In the genomic region with DNA sequence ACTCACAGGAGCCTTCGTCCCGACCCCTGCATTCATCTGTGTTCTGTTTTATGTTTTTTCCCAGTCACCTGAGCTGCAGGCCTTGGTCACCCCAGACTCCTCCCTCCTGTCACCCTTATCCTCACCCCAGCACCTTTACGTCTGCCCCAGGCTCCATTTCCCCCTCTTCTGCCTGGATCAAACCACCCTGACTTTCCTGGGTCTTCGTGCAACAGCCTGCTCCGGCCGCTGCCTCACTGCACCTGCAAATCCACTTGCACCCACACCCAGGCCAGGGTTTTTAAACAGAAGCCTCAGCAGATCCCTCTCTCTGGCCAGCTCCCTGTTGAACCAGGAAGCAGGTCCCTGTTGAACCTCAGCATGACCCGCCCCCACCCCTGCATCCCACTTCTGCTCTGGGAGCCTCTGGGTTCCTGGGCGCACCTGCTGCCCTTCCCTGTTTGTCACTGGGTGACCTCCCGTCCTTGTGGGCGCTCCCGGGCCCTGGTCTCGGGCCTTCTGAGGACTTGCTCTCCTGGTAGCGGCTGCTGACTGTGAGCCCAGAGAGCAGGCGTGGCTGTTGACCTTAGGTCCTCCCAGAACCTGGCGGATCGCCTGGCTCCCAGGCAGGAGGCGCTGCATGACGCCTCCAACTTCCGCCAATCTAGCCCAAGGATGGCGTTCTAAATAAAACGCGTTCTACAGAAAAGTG, we compare ENCODE assay signal across 1 cellular context.
TF ChIP-seq lines count a peak whose summit lies in the region.

No MANE protein-coding gene starts in this region.

TF ChIP-seq in HepG2, 621 proteins besides CTCF, POLR2A, EP300 and RAD21 (continues in another document):
- peak; percentile 65; the same call in 1 of the 2 replicates for TF ChIP-seq ZNF788 (CRISPR knock-in tag; IDR thresholded peaks at IDR 0.05; ENCODE audit: borderline replicate concordance)
- TF ChIP-seq MEF2D (CRISPR knock-in tag; IDR thresholded peaks at IDR 0.05) = 0 out of 2 replicates have a peak, but pooled peaks have one; percentile 15
- TF ChIP-seq POLR2G (IDR thresholded peaks at IDR 0.05; ENCODE audit: low read depth, low read length) = peak; percentile 77
- no peak for TF ChIP-seq PCBP2 (optimal IDR thresholded peaks at IDR 0.05; ENCODE audit: low read depth, low read length, poor library complexity, severe bottlenecking)
- TF ChIP-seq, protein P1, sequence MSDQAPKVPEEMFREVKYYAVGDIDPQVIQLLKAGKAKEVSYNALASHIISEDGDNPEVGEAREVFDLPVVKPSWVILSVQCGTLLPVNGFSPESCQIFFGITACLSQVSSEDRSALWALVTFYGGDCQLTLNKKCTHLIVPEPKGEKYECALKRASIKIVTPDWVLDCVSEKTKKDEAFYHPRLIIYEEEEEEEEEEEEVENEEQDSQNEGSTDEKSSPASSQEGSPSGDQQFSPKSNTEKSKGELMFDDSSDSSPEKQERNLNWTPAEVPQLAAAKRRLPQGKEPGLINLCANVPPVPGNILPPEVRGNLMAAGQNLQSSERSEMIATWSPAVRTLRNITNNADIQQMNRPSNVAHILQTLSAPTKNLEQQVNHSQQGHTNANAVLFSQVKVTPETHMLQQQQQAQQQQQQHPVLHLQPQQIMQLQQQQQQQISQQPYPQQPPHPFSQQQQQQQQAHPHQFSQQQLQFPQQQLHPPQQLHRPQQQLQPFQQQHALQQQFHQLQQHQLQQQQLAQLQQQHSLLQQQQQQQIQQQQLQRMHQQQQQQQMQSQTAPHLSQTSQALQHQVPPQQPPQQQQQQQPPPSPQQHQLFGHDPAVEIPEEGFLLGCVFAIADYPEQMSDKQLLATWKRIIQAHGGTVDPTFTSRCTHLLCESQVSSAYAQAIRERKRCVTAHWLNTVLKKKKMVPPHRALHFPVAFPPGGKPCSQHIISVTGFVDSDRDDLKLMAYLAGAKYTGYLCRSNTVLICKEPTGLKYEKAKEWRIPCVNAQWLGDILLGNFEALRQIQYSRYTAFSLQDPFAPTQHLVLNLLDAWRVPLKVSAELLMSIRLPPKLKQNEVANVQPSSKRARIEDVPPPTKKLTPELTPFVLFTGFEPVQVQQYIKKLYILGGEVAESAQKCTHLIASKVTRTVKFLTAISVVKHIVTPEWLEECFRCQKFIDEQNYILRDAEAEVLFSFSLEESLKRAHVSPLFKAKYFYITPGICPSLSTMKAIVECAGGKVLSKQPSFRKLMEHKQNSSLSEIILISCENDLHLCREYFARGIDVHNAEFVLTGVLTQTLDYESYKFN (CRISPR knock-in tag; conservative IDR thresholded peaks at IDR 0.05) = 0 out of 2 replicates have a peak, but pooled peaks have one; percentile 25
- no peak for TF ChIP-seq DNMT3B (CRISPR knock-in tag; conservative IDR thresholded peaks at IDR 0.05)
- TF ChIP-seq DMAP1 (CRISPR knock-in tag; IDR thresholded peaks at IDR 0.05) = 0 out of 2 replicates have a peak, but pooled peaks have one; percentile 14
- TF ChIP-seq TP53 (CRISPR knock-in tag; conservative IDR thresholded peaks at IDR 0.05) = 0 out of 2 replicates have a peak, but pooled peaks have one; percentile 49
- no peak for TF ChIP-seq NR2F2 (IDR thresholded peaks at IDR 0.05; ENCODE audit: borderline replicate concordance, low read depth)
- no peak for TF ChIP-seq ZNF337 (CRISPR knock-in tag; IDR thresholded peaks at IDR 0.05; ENCODE audit: borderline replicate concordance, low read depth)
- peak; percentile 17 for TF ChIP-seq TEAD3 (CRISPR knock-in tag; optimal IDR thresholded peaks at IDR 0.05; ENCODE audit: borderline replicate concordance)
- TF ChIP-seq ZNF772 (CRISPR knock-in tag; IDR thresholded peaks at IDR 0.05) = 0 out of 2 replicates have a peak, but pooled peaks have one; percentile 44
- peak; percentile 33; the same call in 1 of the 2 replicates for TF ChIP-seq HNF4A (CRISPR knock-in tag; IDR thresholded peaks at IDR 0.05)
- TF ChIP-seq FOSL2 (CRISPR knock-in tag; IDR thresholded peaks at IDR 0.05) = 0 out of 2 replicates have a peak, but pooled peaks have one; percentile 10
- no peak for TF ChIP-seq ZKSCAN1 (IDR thresholded peaks at IDR 0.05; ENCODE audit: low read length)
- TF ChIP-seq, protein P2, sequence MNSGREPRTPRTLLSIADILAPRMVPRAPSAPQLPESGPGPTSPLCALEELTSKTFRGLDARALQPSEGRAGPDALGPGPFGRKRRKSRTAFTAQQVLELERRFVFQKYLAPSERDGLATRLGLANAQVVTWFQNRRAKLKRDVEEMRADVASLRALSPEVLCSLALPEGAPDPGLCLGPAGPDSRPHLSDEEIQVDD (CRISPR knock-in tag; IDR thresholded peaks at IDR 0.05; ENCODE audit: borderline replicate concordance) = no peak
- no peak for TF ChIP-seq ZMAT3 (CRISPR knock-in tag; conservative IDR thresholded peaks at IDR 0.05)
- peak; percentile 37; the same call in 1 of the 2 replicates for TF ChIP-seq ZNF768 (CRISPR knock-in tag; IDR thresholded peaks at IDR 0.05)
- 0 out of 2 replicates have a peak, but pooled peaks have one; percentile 15 for TF ChIP-seq PPARG (CRISPR knock-in tag; conservative IDR thresholded peaks at IDR 0.05)
- TF ChIP-seq, protein P3, sequence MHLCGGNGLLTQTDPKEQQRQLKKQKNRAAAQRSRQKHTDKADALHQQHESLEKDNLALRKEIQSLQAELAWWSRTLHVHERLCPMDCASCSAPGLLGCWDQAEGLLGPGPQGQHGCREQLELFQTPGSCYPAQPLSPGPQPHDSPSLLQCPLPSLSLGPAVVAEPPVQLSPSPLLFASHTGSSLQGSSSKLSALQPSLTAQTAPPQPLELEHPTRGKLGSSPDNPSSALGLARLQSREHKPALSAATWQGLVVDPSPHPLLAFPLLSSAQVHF (CRISPR knock-in tag; IDR thresholded peaks at IDR 0.05) = no peak
- TF ChIP-seq, protein P4, sequence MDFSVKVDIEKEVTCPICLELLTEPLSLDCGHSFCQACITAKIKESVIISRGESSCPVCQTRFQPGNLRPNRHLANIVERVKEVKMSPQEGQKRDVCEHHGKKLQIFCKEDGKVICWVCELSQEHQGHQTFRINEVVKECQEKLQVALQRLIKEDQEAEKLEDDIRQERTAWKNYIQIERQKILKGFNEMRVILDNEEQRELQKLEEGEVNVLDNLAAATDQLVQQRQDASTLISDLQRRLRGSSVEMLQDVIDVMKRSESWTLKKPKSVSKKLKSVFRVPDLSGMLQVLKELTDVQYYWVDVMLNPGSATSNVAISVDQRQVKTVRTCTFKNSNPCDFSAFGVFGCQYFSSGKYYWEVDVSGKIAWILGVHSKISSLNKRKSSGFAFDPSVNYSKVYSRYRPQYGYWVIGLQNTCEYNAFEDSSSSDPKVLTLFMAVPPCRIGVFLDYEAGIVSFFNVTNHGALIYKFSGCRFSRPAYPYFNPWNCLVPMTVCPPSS (IDR thresholded peaks at IDR 0.05) = no peak
- 0 out of 2 replicates have a peak, but pooled peaks have one; percentile 29 for TF ChIP-seq BCL6 (CRISPR knock-in tag; IDR thresholded peaks at IDR 0.05)
- 0 out of 2 replicates have a peak, but pooled peaks have one; percentile 62 for TF ChIP-seq ZNF713 (CRISPR knock-in tag; IDR thresholded peaks at IDR 0.05)
- no peak for TF ChIP-seq MXD4 (CRISPR knock-in tag; IDR thresholded peaks at IDR 0.05)
- TF ChIP-seq MEIS2 (CRISPR knock-in tag; IDR thresholded peaks at IDR 0.05) = 0 out of 2 replicates have a peak, but pooled peaks have one; percentile 42
- TF ChIP-seq ZNF777 (CRISPR knock-in tag; IDR thresholded peaks at IDR 0.05) = peak; percentile 41; the same call in 1 of the 2 replicates
- TF ChIP-seq SOX13 (IDR thresholded peaks at IDR 0.05) = no peak
- 0 out of 4 replicates have a peak, but pooled peaks of 1 of the 2 experiments have one; percentile 18 for TF ChIP-seq SOX13 (CRISPR knock-in tag; conservative IDR thresholded peaks at IDR 0.05 in 1 of 2, IDR thresholded peaks at IDR 0.05 in 1 of 2)
- TF ChIP-seq FOXA1 (IDR thresholded peaks at IDR 0.05) = no peak
- TF ChIP-seq FOXA1 (CRISPR knock-in tag; IDR thresholded peaks at IDR 0.05) = peak; percentile 86
- TF ChIP-seq ZNF747 (CRISPR knock-in tag; IDR thresholded peaks at IDR 0.05; ENCODE audit: borderline replicate concordance) = peak; percentile 89; the same call in 1 of the 2 replicates
- TF ChIP-seq, protein P5, sequence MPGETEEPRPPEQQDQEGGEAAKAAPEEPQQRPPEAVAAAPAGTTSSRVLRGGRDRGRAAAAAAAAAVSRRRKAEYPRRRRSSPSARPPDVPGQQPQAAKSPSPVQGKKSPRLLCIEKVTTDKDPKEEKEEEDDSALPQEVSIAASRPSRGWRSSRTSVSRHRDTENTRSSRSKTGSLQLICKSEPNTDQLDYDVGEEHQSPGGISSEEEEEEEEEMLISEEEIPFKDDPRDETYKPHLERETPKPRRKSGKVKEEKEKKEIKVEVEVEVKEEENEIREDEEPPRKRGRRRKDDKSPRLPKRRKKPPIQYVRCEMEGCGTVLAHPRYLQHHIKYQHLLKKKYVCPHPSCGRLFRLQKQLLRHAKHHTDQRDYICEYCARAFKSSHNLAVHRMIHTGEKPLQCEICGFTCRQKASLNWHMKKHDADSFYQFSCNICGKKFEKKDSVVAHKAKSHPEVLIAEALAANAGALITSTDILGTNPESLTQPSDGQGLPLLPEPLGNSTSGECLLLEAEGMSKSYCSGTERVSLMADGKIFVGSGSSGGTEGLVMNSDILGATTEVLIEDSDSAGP (CRISPR knock-in tag; IDR thresholded peaks at IDR 0.05; ENCODE audit: borderline replicate concordance) = peak; percentile 61; the same call in 1 of the 2 replicates
- no peak for TF ChIP-seq SIN3A (IDR thresholded peaks at IDR 0.05; ENCODE audit: borderline replicate concordance, low read depth, low read length)
- TF ChIP-seq ZNF607 (CRISPR knock-in tag; IDR thresholded peaks at IDR 0.05; ENCODE audit: borderline replicate concordance) = peak; percentile 35; the same call in 1 of the 2 replicates
- TF ChIP-seq, protein P6, sequence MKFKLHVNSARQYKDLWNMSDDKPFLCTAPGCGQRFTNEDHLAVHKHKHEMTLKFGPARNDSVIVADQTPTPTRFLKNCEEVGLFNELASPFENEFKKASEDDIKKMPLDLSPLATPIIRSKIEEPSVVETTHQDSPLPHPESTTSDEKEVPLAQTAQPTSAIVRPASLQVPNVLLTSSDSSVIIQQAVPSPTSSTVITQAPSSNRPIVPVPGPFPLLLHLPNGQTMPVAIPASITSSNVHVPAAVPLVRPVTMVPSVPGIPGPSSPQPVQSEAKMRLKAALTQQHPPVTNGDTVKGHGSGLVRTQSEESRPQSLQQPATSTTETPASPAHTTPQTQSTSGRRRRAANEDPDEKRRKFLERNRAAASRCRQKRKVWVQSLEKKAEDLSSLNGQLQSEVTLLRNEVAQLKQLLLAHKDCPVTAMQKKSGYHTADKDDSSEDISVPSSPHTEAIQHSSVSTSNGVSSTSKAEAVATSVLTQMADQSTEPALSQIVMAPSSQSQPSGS (CRISPR knock-in tag; IDR thresholded peaks at IDR 0.05) = no peak
- TF ChIP-seq ZNF350 (CRISPR knock-in tag; IDR thresholded peaks at IDR 0.05; ENCODE audit: borderline replicate concordance, low read depth) = peak; percentile 30; the same call in 1 of the 2 replicates
- peak in 1 of 2 experiments; percentile 24; a peak in 1 of 4 replicates for TF ChIP-seq NR2F1 (CRISPR knock-in tag; IDR thresholded peaks at IDR 0.05)
- peak; percentile 35; the same call in 1 of the 2 replicates for TF ChIP-seq KDM5B (CRISPR knock-in tag; IDR thresholded peaks at IDR 0.05; ENCODE audit: borderline replicate concordance)
- peak; percentile 19; the same call in 1 of the 2 replicates for TF ChIP-seq KLF12 (CRISPR knock-in tag; IDR thresholded peaks at IDR 0.05; ENCODE audit: borderline replicate concordance)
- TF ChIP-seq, protein P7, sequence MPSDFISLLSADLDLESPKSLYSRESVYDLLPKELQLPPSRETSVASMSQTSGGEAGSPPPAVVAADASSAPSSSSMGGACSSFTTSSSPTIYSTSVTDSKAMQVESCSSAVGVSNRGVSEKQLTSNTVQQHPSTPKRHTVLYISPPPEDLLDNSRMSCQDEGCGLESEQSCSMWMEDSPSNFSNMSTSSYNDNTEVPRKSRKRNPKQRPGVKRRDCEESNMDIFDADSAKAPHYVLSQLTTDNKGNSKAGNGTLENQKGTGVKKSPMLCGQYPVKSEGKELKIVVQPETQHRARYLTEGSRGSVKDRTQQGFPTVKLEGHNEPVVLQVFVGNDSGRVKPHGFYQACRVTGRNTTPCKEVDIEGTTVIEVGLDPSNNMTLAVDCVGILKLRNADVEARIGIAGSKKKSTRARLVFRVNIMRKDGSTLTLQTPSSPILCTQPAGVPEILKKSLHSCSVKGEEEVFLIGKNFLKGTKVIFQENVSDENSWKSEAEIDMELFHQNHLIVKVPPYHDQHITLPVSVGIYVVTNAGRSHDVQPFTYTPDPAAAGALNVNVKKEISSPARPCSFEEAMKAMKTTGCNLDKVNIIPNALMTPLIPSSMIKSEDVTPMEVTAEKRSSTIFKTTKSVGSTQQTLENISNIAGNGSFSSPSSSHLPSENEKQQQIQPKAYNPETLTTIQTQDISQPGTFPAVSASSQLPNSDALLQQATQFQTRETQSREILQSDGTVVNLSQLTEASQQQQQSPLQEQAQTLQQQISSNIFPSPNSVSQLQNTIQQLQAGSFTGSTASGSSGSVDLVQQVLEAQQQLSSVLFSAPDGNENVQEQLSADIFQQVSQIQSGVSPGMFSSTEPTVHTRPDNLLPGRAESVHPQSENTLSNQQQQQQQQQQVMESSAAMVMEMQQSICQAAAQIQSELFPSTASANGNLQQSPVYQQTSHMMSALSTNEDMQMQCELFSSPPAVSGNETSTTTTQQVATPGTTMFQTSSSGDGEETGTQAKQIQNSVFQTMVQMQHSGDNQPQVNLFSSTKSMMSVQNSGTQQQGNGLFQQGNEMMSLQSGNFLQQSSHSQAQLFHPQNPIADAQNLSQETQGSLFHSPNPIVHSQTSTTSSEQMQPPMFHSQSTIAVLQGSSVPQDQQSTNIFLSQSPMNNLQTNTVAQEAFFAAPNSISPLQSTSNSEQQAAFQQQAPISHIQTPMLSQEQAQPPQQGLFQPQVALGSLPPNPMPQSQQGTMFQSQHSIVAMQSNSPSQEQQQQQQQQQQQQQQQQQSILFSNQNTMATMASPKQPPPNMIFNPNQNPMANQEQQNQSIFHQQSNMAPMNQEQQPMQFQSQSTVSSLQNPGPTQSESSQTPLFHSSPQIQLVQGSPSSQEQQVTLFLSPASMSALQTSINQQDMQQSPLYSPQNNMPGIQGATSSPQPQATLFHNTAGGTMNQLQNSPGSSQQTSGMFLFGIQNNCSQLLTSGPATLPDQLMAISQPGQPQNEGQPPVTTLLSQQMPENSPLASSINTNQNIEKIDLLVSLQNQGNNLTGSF (CRISPR knock-in tag; IDR thresholded peaks at IDR 0.05) = no peak
- TF ChIP-seq, protein P8, sequence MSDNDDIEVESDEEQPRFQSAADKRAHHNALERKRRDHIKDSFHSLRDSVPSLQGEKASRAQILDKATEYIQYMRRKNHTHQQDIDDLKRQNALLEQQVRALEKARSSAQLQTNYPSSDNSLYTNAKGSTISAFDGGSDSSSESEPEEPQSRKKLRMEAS (IDR thresholded peaks at IDR 0.05) = 0 out of 2 replicates have a peak, but pooled peaks have one; percentile 59
- no peak for TF ChIP-seq ZNF335 (CRISPR knock-in tag; IDR thresholded peaks at IDR 0.05)
